1 cellular context compared by ENCODE assay signal in genomic region chr11:72681226-72682153, GRCh38.
A peak's percentile ranks its signal among the peaks of the same experiment; 100 is the strongest.
TF ChIP-seq lines count a peak whose summit lies in the region.

No MANE protein-coding gene starts in this region.

TF ChIP-seq in GM12878, 131 proteins besides CTCF, POLR2A, EP300 and RAD21:
- TF ChIP-seq ZNF687 (IDR thresholded peaks at IDR 0.05) (no peak), MYC (IDR thresholded peaks at IDR 0.05; ENCODE audit: insufficient read depth, insufficient read length, insufficient replicate concordance, low read length, severe bottlenecking) (no peak), SREBF2 (IDR thresholded peaks at IDR 0.05; ENCODE audit: low read length) (no peak), POLR2AphosphoS5 (IDR thresholded peaks at IDR 0.05; ENCODE audit: low read length) (peak; percentile 26), SIN3A (IDR thresholded peaks at IDR 0.05; ENCODE audit: low read depth, low read length) (no peak), FOXM1 (IDR thresholded peaks at IDR 0.05; ENCODE audit: low read depth, low read length) (0 out of 2 replicates have a peak, but pooled peaks have one; percentile 25), MTA3 (IDR thresholded peaks at IDR 0.05; ENCODE audit: borderline replicate concordance, low read length) (peak; percentile 24; the same call in 1 of the 2 replicates), NFIC (IDR thresholded peaks at IDR 0.05; ENCODE audit: low read depth, low read length) (no peak), ZNF384 (IDR thresholded peaks at IDR 0.05; ENCODE audit: borderline replicate concordance, low read depth, low read length) (no peak), KAT2A (conservative IDR thresholded peaks at IDR 0.05; ENCODE audit: control insufficient read depth, low read depth, low read length) (no peak), USF1 (IDR thresholded peaks at IDR 0.05; ENCODE audit: borderline replicate concordance, extremely low read length, insufficient read depth, low read depth, low read length) (no peak), ZNF622 (IDR thresholded peaks at IDR 0.05) (no peak), LARP7 (IDR thresholded peaks at IDR 0.05) (no peak), CHD1 (IDR thresholded peaks at IDR 0.05; ENCODE audit: low read depth, low read length) (no peak), STAT3 (IDR thresholded peaks at IDR 0.05; ENCODE audit: low read depth, low read length) (no peak), MYB (IDR thresholded peaks at IDR 0.05; ENCODE audit: borderline replicate concordance, low read depth, low read length) (no peak), HSF1 (IDR thresholded peaks at IDR 0.05; ENCODE audit: low read depth, low read length) (no peak), RELB (IDR thresholded peaks at IDR 0.05; ENCODE audit: low read depth) (no peak), WRNIP1 (IDR thresholded peaks at IDR 0.05; ENCODE audit: borderline replicate concordance, low read depth, low read length) (no peak), CBFB (IDR thresholded peaks at IDR 0.05; ENCODE audit: low read depth) (no peak), BHLHE40 (IDR thresholded peaks at IDR 0.05; ENCODE audit: borderline replicate concordance in 1 of 2, low read depth in 2 of 2, low read length in 1 of 2) (peak in 1 of 2 experiments; percentile 61; a peak in 2 of 4 replicates), RB1 (IDR thresholded peaks at IDR 0.05; ENCODE audit: borderline replicate concordance) (no peak), E4F1 (IDR thresholded peaks at IDR 0.05; ENCODE audit: borderline replicate concordance, partially characterized antibody) (no peak), MAX (IDR thresholded peaks at IDR 0.05; ENCODE audit: low read depth, low read length) (no peak), ZNF207 (IDR thresholded peaks at IDR 0.05; ENCODE audit: borderline replicate concordance) (no peak)
- TF ChIP-seq, protein P1, sequence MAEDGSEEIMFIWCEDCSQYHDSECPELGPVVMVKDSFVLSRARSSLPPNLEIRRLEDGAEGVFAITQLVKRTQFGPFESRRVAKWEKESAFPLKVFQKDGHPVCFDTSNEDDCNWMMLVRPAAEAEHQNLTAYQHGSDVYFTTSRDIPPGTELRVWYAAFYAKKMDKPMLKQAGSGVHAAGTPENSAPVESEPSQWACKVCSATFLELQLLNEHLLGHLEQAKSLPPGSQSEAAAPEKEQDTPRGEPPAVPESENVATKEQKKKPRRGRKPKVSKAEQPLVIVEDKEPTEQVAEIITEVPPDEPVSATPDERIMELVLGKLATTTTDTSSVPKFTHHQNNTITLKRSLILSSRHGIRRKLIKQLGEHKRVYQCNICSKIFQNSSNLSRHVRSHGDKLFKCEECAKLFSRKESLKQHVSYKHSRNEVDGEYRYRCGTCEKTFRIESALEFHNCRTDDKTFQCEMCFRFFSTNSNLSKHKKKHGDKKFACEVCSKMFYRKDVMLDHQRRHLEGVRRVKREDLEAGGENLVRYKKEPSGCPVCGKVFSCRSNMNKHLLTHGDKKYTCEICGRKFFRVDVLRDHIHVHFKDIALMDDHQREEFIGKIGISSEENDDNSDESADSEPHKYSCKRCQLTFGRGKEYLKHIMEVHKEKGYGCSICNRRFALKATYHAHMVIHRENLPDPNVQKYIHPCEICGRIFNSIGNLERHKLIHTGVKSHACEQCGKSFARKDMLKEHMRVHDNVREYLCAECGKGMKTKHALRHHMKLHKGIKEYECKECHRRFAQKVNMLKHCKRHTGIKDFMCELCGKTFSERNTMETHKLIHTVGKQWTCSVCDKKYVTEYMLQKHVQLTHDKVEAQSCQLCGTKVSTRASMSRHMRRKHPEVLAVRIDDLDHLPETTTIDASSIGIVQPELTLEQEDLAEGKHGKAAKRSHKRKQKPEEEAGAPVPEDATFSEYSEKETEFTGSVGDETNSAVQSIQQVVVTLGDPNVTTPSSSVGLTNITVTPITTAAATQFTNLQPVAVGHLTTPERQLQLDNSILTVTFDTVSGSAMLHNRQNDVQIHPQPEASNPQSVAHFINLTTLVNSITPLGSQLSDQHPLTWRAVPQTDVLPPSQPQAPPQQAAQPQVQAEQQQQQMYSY (CRISPR knock-in tag; IDR thresholded peaks at IDR 0.05): no peak
